Comparison of ENCODE assay signal across 12 cellular contexts in genomic region chr7:77254429-77254828, GRCh38. TPM values are rescaled to one million over a fixed set of nuclear protein-coding genes. Genes with fewer than 3 reads are reported as not detected.
"Had no signal": no experiment of that assay in that cellular context is flagged by ENCODE, and none has a peak within 500 bp of the region (broad histone marks: within the 10 kb centered on the region; RNA-seq: fewer than 3 reads in every experiment).

No MANE protein-coding gene starts in this region.

- H3K36me3 ChIP-seq: HAP-1 had no signal

- H2AFZ ChIP-seq: GM23248 had no signal

- H3K4me2 ChIP-seq: KMS-11 had no signal

- FAIRE-seq: HTR-8/SVneo had no signal

- H3K27ac ChIP-seq: GM23248, KMS-11 had no signal

- DNase-seq: GM23248, GOT3, H7, HFFc6, KBM-7 had no signal

- H3K9ac ChIP-seq: GM23248, KMS-11 had no signal

- H3K9me3 ChIP-seq: HAP-1 had no signal

- H3K4me1 ChIP-seq: HAP-1 had no signal

- H3K4me3 ChIP-seq: GM23248, HAP-1 had no signal

- H3K27me3 Mint-ChIP-seq: IgD-negative memory B cell had no signal

- H3K9me3 Mint-ChIP-seq: HFFc6, IgD-negative memory B cell had no signal

- H3K27ac Mint-ChIP-seq: HFFc6, IgD-negative memory B cell had no signal

- H3K4me3 Mint-ChIP-seq: HFFc6, IgD-negative memory B cell had no signal

- ATAC-seq: HCT116 had no signal

RNA-seq across cellular contexts. Expression of gene FGL2, which starts 54.8 kb away (rescaled TPM):
- total RNA-seq: H4, H7, HFFc6, HT-29 had no signal
